8 cellular contexts compared by ENCODE assay signal in the genomic region with DNA sequence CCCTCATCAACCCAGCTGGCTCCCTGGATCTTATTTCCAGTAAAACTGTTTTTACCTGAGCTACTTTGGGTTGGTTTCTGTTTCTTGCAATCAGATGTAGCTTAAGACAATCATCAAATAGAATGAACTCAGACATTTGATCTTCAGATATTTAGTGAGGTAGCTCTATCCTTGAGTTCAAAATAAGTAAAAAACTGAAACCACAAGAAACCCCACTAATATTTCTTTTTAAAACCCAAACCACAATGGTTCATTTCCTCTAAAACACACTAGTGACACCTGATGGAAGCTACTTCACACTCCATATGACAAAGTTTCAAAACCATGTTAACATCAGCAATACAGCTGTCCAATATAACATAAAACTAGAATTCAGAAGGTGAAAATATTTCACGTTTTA. TPM values are rescaled to one million over a fixed set of nuclear protein-coding genes. Genes with fewer than 3 reads are reported as not detected.
DNase-seq lines count a peak whose midpoint lies in the region; ATAC-seq and TF ChIP-seq lines count a peak whose summit lies in the region.

No MANE protein-coding gene starts in this region.

- no peaks in the 10 kb centered on the region for H3K27me3 ChIP-seq in suprapubic skin

- peak; percentile 48 for TF ChIP-seq CTCF in GM10266 (IDR thresholded peaks at IDR 0.05; ENCODE audit: control insufficient read depth, insufficient read depth, low read depth, missing control alignments)
- no peak for TF ChIP-seq CTCF in suprapubic skin (IDR thresholded peaks at IDR 0.05)

- 81% methylated on average over 1 of the region's 1 CpG for WGBS in suprapubic skin

- no peak for TF ChIP-seq POLR2A in suprapubic skin (IDR thresholded peaks at IDR 0.05)

- no peak overlapping the region for H3K27ac ChIP-seq in suprapubic skin

- TF ChIP-seq EP300 in suprapubic skin (IDR thresholded peaks at IDR 0.05): no peak

- H3K4me3 Mint-ChIP-seq in activated naive CD8-positive, alpha-beta T cell treated with anti-CD3 and anti-CD28 coated beads, Interleukin-2, amount 50 U/mL, for 24 hours: no peak overlapping the region

- H3K36me3 Mint-ChIP-seq in activated naive CD8-positive, alpha-beta T cell treated with anti-CD3 and anti-CD28 coated beads, Interleukin-2, amount 50 U/mL, for 24 hours (ENCODE audit: low read depth): peaks cover 21% of the 10 kb centered on the region

- no peaks in the 10 kb centered on the region for H3K4me1 ChIP-seq in suprapubic skin

- no peaks in the 10 kb centered on the region for H3K9me3 Mint-ChIP-seq in activated naive CD8-positive, alpha-beta T cell treated with anti-CD3 and anti-CD28 coated beads, Interleukin-2, amount 50 U/mL, for 24 hours

- peaks cover 39% of the 10 kb centered on the region for H3K36me3 ChIP-seq in suprapubic skin

- no peaks in the 10 kb centered on the region for H3K9me3 ChIP-seq in suprapubic skin

- H3K27me3 Mint-ChIP-seq in activated naive CD8-positive, alpha-beta T cell treated with anti-CD3 and anti-CD28 coated beads, Interleukin-2, amount 50 U/mL, for 24 hours: no peaks in the 10 kb centered on the region

- H3K4me1 Mint-ChIP-seq in activated naive CD8-positive, alpha-beta T cell treated with anti-CD3 and anti-CD28 coated beads, Interleukin-2, amount 50 U/mL, for 24 hours: peaks cover 18% of the 10 kb centered on the region

- peak overlapping the region; percentile 60 for H3K27ac Mint-ChIP-seq in activated naive CD8-positive, alpha-beta T cell treated with anti-CD3 and anti-CD28 coated beads, Interleukin-2, amount 50 U/mL, for 24 hours

- ATAC-seq in GM19395 (IDR thresholded peaks at IDR 0.05; ENCODE audit: unreplicated experiment) (peak; percentile 83), HG03108 (IDR thresholded peaks at IDR 0.05; ENCODE audit: unreplicated experiment) (peak; percentile 57)
- ATAC-seq in activated naive CD8-positive, alpha-beta T cell treated with anti-CD3 and anti-CD28 coated beads, Interleukin-2, amount 50 U/mL, for 24 hours: no peak

- H3K4me3 ChIP-seq in suprapubic skin: no peak overlapping the region

- DNase-seq in GM10266 (ENCODE audit: extremely low spot score) (peak; percentile 54), NCI-H774 (lab: John Stamatoyannopoulos, UW) (no peak), suprapubic skin (ENCODE audit: low spot score in 2 of 2) (no peak), NCI-H2107 treated with DMSO at 0.1 percent for 48 hours (lab: John Stamatoyannopoulos, UW; ENCODE audit: unreplicated experiment) (no peak), DMS 273 treated with DMSO at 0.1 percent for 48 hours (lab: John Stamatoyannopoulos, UW) (no peak)
- no peak for DNase-seq in activated naive CD8-positive, alpha-beta T cell treated with anti-CD3 and anti-CD28 coated beads, Interleukin-2, amount 50 U/mL, for 24 hours

RNA-seq across cellular contexts. Expression of gene CACNG1, which starts 37.8 kb away (rescaled TPM):
- total RNA-seq in suprapubic skin: not detected
